In genomic region chr20:36010745-36011326, GRCh38 we compare ENCODE assay signal across 21 cellular contexts.
"Had no signal": no experiment of that assay in that cellular context is flagged by ENCODE, and none has a peak within 500 bp of the region (broad histone marks: within the 10 kb centered on the region; RNA-seq: fewer than 3 reads in every experiment).

No MANE protein-coding gene starts in this region.

- H3K9me3 Mint-ChIP-seq: activated naive CD8-positive, alpha-beta T cell treated with anti-CD3 and anti-CD28 coated beads, Interleukin-2, amount 10 ng/mL, durations not matched to agents 7 days and 5 days; activated T-cell treated with anti-CD3 and anti-CD28 coated beads, Interleukin-2, amount 50 U/mL, for 24 hours; immature natural killer cell; naive thymus-derived CD4-positive, alpha-beta T cell; stimulated activated naive CD8-positive, alpha-beta T cell treated with anti-CD3 and anti-CD28 coated beads, Interleukin-15, Interleukin-2, amounts not matched to agents 100 ng/mL and 50 ng/mL, for 24 hours; T-helper 2 cell treated with Interferon-gamma antibody and Interleukin-4, amounts not matched to agents 5 μg/mL and 100 μg/mL, for 36 hours had no signal

- H3K27ac ChIP-seq: lower lobe of right lung, right atrium auricular region, thyroid gland, VCaP had no signal

- ATAC-seq: left lobe of liver; naive thymus-derived CD4-positive, alpha-beta T cell had no signal

- H3K4me1 ChIP-seq: lower lobe of right lung, right atrium auricular region, thyroid gland had no signal

- H3K27me3 Mint-ChIP-seq: activated naive CD8-positive, alpha-beta T cell treated with anti-CD3 and anti-CD28 coated beads, Interleukin-2, amount 10 ng/mL, durations not matched to agents 7 days and 5 days; activated T-cell treated with anti-CD3 and anti-CD28 coated beads, Interleukin-2, amount 50 U/mL, for 24 hours; progenitor cell of endocrine pancreas; stimulated activated naive CD8-positive, alpha-beta T cell treated with anti-CD3 and anti-CD28 coated beads, Interleukin-15, Interleukin-2, amounts not matched to agents 100 ng/mL and 50 ng/mL, for 24 hours had no signal

- H3K36me3 ChIP-seq: lower lobe of right lung, right atrium auricular region, thyroid gland had no signal

- DNase-seq: activated CD4-positive, alpha-beta T cell treated with anti-CD3 and anti-CD28 coated beads for 1 hour; activated CD8-positive, alpha-beta memory T cell treated with anti-CD3 and anti-CD28 coated beads for 24 hours; activated CD8-positive, alpha-beta memory T cell treated with anti-CD3 and anti-CD28 coated beads, Interleukin-2, amount 50 U/mL, for 4 hours; activated naive CD4-positive, alpha-beta T cell treated with Interleukin-2 at 50 U/mL for 16 hours; activated naive CD8-positive, alpha-beta T cell treated with anti-CD3 and anti-CD28 coated beads, Interleukin-2, amount 10 ng/mL, durations not matched to agents 7 days and 5 days; activated T-cell treated with anti-CD3 and anti-CD28 coated beads, Interleukin-2, amount 50 U/mL, for 24 hours; amniotic stem cell; cerebellar nuclear complex; cortex of kidney; immature natural killer cell; lower lobe of right lung; naive thymus-derived CD4-positive, alpha-beta T cell; stimulated activated CD4-positive, alpha-beta T cell treated with anti-CD3 and anti-CD28 coated beads, Interleukin-1b, Interleukin-23, amount 100 ng/mL, for 48 hours; substantia nigra had no signal

- H3K4me3 Mint-ChIP-seq: activated naive CD8-positive, alpha-beta T cell treated with anti-CD3 and anti-CD28 coated beads, Interleukin-2, amount 10 ng/mL, durations not matched to agents 7 days and 5 days; activated T-cell treated with anti-CD3 and anti-CD28 coated beads, Interleukin-2, amount 50 U/mL, for 24 hours; immature natural killer cell; naive thymus-derived CD4-positive, alpha-beta T cell; stimulated activated naive CD8-positive, alpha-beta T cell treated with anti-CD3 and anti-CD28 coated beads, Interleukin-15, Interleukin-2, amounts not matched to agents 100 ng/mL and 50 ng/mL, for 24 hours; T-helper 2 cell treated with Interferon-gamma antibody and Interleukin-4, amounts not matched to agents 5 μg/mL and 100 μg/mL, for 36 hours had no signal

- H3K4me3 ChIP-seq: lower lobe of right lung, right atrium auricular region, thyroid gland had no signal

- H3K27me3 ChIP-seq: right atrium auricular region, thyroid gland had no signal

- H3K9me3 ChIP-seq: lower lobe of right lung, right atrium auricular region, thyroid gland had no signal

- H3K4me1 Mint-ChIP-seq: activated naive CD8-positive, alpha-beta T cell treated with anti-CD3 and anti-CD28 coated beads, Interleukin-2, amount 10 ng/mL, durations not matched to agents 7 days and 5 days; immature natural killer cell; naive thymus-derived CD4-positive, alpha-beta T cell had no signal

- H3K27ac Mint-ChIP-seq: activated naive CD8-positive, alpha-beta T cell treated with anti-CD3 and anti-CD28 coated beads, Interleukin-2, amount 10 ng/mL, durations not matched to agents 7 days and 5 days; activated T-cell treated with anti-CD3 and anti-CD28 coated beads, Interleukin-2, amount 50 U/mL, for 24 hours; immature natural killer cell; naive thymus-derived CD4-positive, alpha-beta T cell; progenitor cell of endocrine pancreas; stimulated activated naive CD8-positive, alpha-beta T cell treated with anti-CD3 and anti-CD28 coated beads, Interleukin-15, Interleukin-2, amounts not matched to agents 100 ng/mL and 50 ng/mL, for 24 hours; T-helper 2 cell treated with Interferon-gamma antibody and Interleukin-4, amounts not matched to agents 5 μg/mL and 100 μg/mL, for 36 hours had no signal

- H3K36me3 Mint-ChIP-seq: activated naive CD8-positive, alpha-beta T cell treated with anti-CD3 and anti-CD28 coated beads, Interleukin-2, amount 10 ng/mL, durations not matched to agents 7 days and 5 days; immature natural killer cell; naive thymus-derived CD4-positive, alpha-beta T cell had no signal
